In the genomic region with DNA sequence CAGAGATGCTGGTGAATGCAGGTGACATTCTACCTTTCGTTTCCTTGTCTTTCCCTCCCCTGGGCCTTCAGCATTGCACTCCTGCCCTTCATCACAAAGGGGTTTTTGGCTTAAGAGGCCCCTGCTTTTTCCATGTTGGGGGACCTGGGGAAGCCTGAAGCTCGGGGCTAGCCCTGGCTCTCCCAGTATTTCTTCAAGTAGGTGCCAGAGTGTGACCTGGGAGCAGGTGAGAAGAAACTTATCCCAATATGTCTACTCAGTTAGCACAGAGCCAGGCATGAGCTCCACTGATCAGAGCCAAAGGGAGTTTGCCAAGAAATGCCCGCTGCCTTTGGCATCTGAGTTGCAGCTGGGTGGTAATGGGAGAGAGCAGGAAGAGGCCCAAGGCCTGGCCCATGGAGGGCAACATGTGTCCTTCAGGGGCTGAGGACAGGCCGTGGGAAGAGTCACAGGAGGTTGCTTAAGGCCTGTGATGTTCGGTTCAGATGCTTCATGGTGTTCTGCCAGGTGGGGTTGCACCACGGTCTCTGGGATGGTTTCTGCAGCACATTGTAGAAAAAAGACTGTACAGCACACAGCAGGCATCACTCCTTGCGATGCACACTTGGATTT, we compare ENCODE assay signal across 25 cellular contexts. TPM values are rescaled to one million over a fixed set of nuclear protein-coding genes. Genes with fewer than 3 reads are reported as not detected.
"Had no signal": no experiment of that assay in that cellular context is flagged by ENCODE, and none has a peak within 500 bp of the region (broad histone marks: within the 10 kb centered on the region; RNA-seq: fewer than 3 reads in every experiment).

No MANE protein-coding gene starts in this region.

- H3K4me1 Mint-ChIP-seq: activated CD4-positive, alpha-beta T cell treated with anti-CD3 and anti-CD28 coated beads, Interleukin-2, amount 10 ng/mL, durations not matched to agents 7 days and 5 days; activated T-helper 17 cell treated with anti-CD3 and anti-CD28 coated beads, Interleukin-2, amount 50 U/mL, for 72 hours had no signal

- FAIRE-seq: astrocyte, K562 had no signal

- H3K27ac ChIP-seq: brain microvascular endothelial cell, SJCRH30, VCaP had no signal

- H3K9me3 ChIP-seq: SJCRH30, SK-N-SH had no signal

- H3K4me3 ChIP-seq: K562, SJCRH30 had no signal

- H3K27ac Mint-ChIP-seq: activated CD4-positive, alpha-beta memory T cell treated with anti-CD3 and anti-CD28 coated beads for 36 hours; activated CD4-positive, alpha-beta T cell treated with anti-CD3 and anti-CD28 coated beads, Interleukin-2, amount 10 ng/mL, durations not matched to agents 7 days and 5 days; activated naive CD4-positive, alpha-beta T cell treated with anti-CD3 and anti-CD28 coated beads for 36 hours; activated naive CD8-positive, alpha-beta T cell; activated T-helper 17 cell treated with anti-CD3 and anti-CD28 coated beads, Interleukin-2, amount 50 U/mL, for 72 hours had no signal

- H3K27me3 Mint-ChIP-seq: activated CD4-positive, alpha-beta memory T cell treated with anti-CD3 and anti-CD28 coated beads for 36 hours; activated CD4-positive, alpha-beta T cell treated with anti-CD3 and anti-CD28 coated beads, Interleukin-2, amount 10 ng/mL, durations not matched to agents 7 days and 5 days; activated naive CD8-positive, alpha-beta T cell; activated T-helper 17 cell treated with anti-CD3 and anti-CD28 coated beads, Interleukin-2, amount 50 U/mL, for 72 hours had no signal

- H3K36me3 Mint-ChIP-seq: activated CD4-positive, alpha-beta memory T cell treated with anti-CD3 and anti-CD28 coated beads for 36 hours; activated naive CD8-positive, alpha-beta T cell had no signal

- ATAC-seq: activated T-cell treated with anti-CD3 and anti-CD28 coated beads, Interleukin-2, amount 50 U/mL, for 4 hours; activated T-helper 17 cell treated with anti-CD3 and anti-CD28 coated beads, Interleukin-2, amount 50 U/mL, for 72 hours; K562 had no signal

- DNase-seq: activated CD4-positive, alpha-beta memory T cell treated with anti-CD3 and anti-CD28 coated beads for 36 hours; activated CD4-positive, alpha-beta T cell treated with anti-CD3 and anti-CD28 coated beads, Interleukin-2, amount 10 ng/mL, durations not matched to agents 7 days and 5 days; activated CD4-positive, CD25-positive, alpha-beta regulatory T cell; activated CD8-positive, alpha-beta memory T cell treated with anti-CD3 and anti-CD28 coated beads for 24 hours; activated gamma-delta T cell; activated naive CD4-positive, alpha-beta T cell treated with anti-CD3 and anti-CD28 coated beads for 36 hours; activated T-cell treated with anti-CD3 and anti-CD28 coated beads, Interleukin-2, amount 50 U/mL, for 4 hours; amygdala; brain microvascular endothelial cell; Karpas-422; MM.1S; NCI-H1436; NCI-H1694 treated with DMSO at 0.1 percent for 48 hours; NCI-H2029 treated with DMSO at 0.1 percent for 48 hours; NCI-H510A treated with DMSO at 0.1 percent for 48 hours; SK-N-SH; T-helper 1 cell had no signal

- H3K36me3 ChIP-seq: brain microvascular endothelial cell, SJCRH30 had no signal

- H3K27me3 ChIP-seq: brain microvascular endothelial cell, SJCRH30 had no signal

- H3K9me3 Mint-ChIP-seq: activated CD4-positive, alpha-beta memory T cell treated with anti-CD3 and anti-CD28 coated beads for 36 hours; activated CD4-positive, alpha-beta T cell treated with anti-CD3 and anti-CD28 coated beads, Interleukin-2, amount 10 ng/mL, durations not matched to agents 7 days and 5 days; activated naive CD4-positive, alpha-beta T cell treated with anti-CD3 and anti-CD28 coated beads for 36 hours; activated T-cell treated with anti-CD3 and anti-CD28 coated beads, Interleukin-2, amount 50 U/mL, for 4 hours; activated T-helper 17 cell treated with anti-CD3 and anti-CD28 coated beads, Interleukin-2, amount 50 U/mL, for 72 hours had no signal

- H3K4me1 ChIP-seq: SJCRH30 had no signal

- H3K4me3 Mint-ChIP-seq: activated CD4-positive, alpha-beta memory T cell treated with anti-CD3 and anti-CD28 coated beads for 36 hours; activated CD4-positive, alpha-beta T cell treated with anti-CD3 and anti-CD28 coated beads, Interleukin-2, amount 10 ng/mL, durations not matched to agents 7 days and 5 days; activated naive CD4-positive, alpha-beta T cell treated with anti-CD3 and anti-CD28 coated beads for 36 hours; activated naive CD8-positive, alpha-beta T cell; activated T-cell treated with anti-CD3 and anti-CD28 coated beads, Interleukin-2, amount 50 U/mL, for 4 hours; activated T-helper 17 cell treated with anti-CD3 and anti-CD28 coated beads, Interleukin-2, amount 50 U/mL, for 72 hours had no signal

RNA-seq across cellular contexts. Expression of a gene that starts 7.6 kb away (rescaled TPM):
- total RNA-seq: activated CD4-positive, alpha-beta memory T cell treated with anti-CD3 and anti-CD28 coated beads for 36 hours; activated CD4-positive, alpha-beta T cell treated with anti-CD3 and anti-CD28 coated beads, Interleukin-2, amount 10 ng/mL, durations not matched to agents 7 days and 5 days; activated naive CD4-positive, alpha-beta T cell treated with anti-CD3 and anti-CD28 coated beads for 36 hours; activated T-cell treated with anti-CD3 and anti-CD28 coated beads, Interleukin-2, amount 50 U/mL, for 4 hours; activated T-helper 17 cell treated with anti-CD3 and anti-CD28 coated beads, Interleukin-2, amount 50 U/mL, for 72 hours; K562; RPMI7951; SJCRH30; T-helper 2 cell treated with Interferon-gamma antibody and Interleukin-4, amounts not matched to agents 100 ng/mL and 5 ng/mL, for 36 hours had no signal
- polyA plus RNA-seq: K562, SK-N-SH had no signal

RNA-seq across cellular contexts. Expression of a gene that starts 13.0 kb away (rescaled TPM):
- total RNA-seq: activated CD4-positive, alpha-beta memory T cell treated with anti-CD3 and anti-CD28 coated beads for 36 hours; activated CD4-positive, alpha-beta T cell treated with anti-CD3 and anti-CD28 coated beads, Interleukin-2, amount 10 ng/mL, durations not matched to agents 7 days and 5 days; activated naive CD4-positive, alpha-beta T cell treated with anti-CD3 and anti-CD28 coated beads for 36 hours; activated T-cell treated with anti-CD3 and anti-CD28 coated beads, Interleukin-2, amount 50 U/mL, for 4 hours; activated T-helper 17 cell treated with anti-CD3 and anti-CD28 coated beads, Interleukin-2, amount 50 U/mL, for 72 hours; astrocyte; K562; RPMI7951; T-helper 2 cell treated with Interferon-gamma antibody and Interleukin-4, amounts not matched to agents 100 ng/mL and 5 ng/mL, for 36 hours had no signal
- polyA plus RNA-seq: K562, SK-N-SH had no signal

RNA-seq across cellular contexts. Expression of a gene that starts 31.7 kb away (rescaled TPM):
- total RNA-seq: activated CD4-positive, alpha-beta memory T cell treated with anti-CD3 and anti-CD28 coated beads for 36 hours; activated CD4-positive, alpha-beta T cell treated with anti-CD3 and anti-CD28 coated beads, Interleukin-2, amount 10 ng/mL, durations not matched to agents 7 days and 5 days; activated naive CD4-positive, alpha-beta T cell treated with anti-CD3 and anti-CD28 coated beads for 36 hours; activated T-cell treated with anti-CD3 and anti-CD28 coated beads, Interleukin-2, amount 50 U/mL, for 4 hours; activated T-helper 17 cell treated with anti-CD3 and anti-CD28 coated beads, Interleukin-2, amount 50 U/mL, for 72 hours; astrocyte; K562; RPMI7951; SJCRH30; T-helper 2 cell treated with Interferon-gamma antibody and Interleukin-4, amounts not matched to agents 100 ng/mL and 5 ng/mL, for 36 hours had no signal
- polyA plus RNA-seq: K562, SK-N-SH had no signal
